In genomic region chr4:24266951-24267577, GRCh38 we compare ENCODE assay signal across 22 cellular contexts.
DNase-seq lines count a peak whose midpoint lies in the region; ATAC-seq and TF ChIP-seq lines count a peak whose summit lies in the region.
"Had no signal": no experiment of that assay in that cellular context is flagged by ENCODE, and none has a peak within 500 bp of the region (broad histone marks: within the 10 kb centered on the region; RNA-seq: fewer than 3 reads in every experiment).

No MANE protein-coding gene starts in this region.

- intact Hi-C loops in MCF 10A (cut with micrococcal nuclease) (no loop called here), mammary epithelial cell (cut with micrococcal nuclease) (no loop called here), upper lobe of right lung (cut with DNase I) (no loop called here), heart right ventricle (cut with DNase I) (no loop called here)

- in situ Hi-C loops in mammary epithelial cell (cut with MboI; ENCODE audit: low sequenced_read_pairs in 2 of 2), result no loop called here

- peak; percentile 42 for ATAC-seq in upper lobe of right lung
- ATAC-seq in activated CD8-positive, alpha-beta T cell treated with anti-CD3 and anti-CD28 coated beads, Interleukin-2, amount 10 ng/mL, durations not matched to agents 7 days and 5 days, result no peak
- no peak for ATAC-seq in heart right ventricle
- ATAC-seq: stimulated activated effector memory CD8-positive, alpha-beta T cell treated with anti-CD3 and anti-CD28 coated beads, Interleukin-12 subunit alpha, Interleukin-12 subunit beta, amount 100 ng/mL, for 72 hours had no signal

- H3K4me1 Mint-ChIP-seq in MCF 10A (ENCODE audit: insufficient read depth, unreplicated experiment), result peaks cover 12% of the 10 kb centered on the region
- no peaks in the 10 kb centered on the region for H3K4me1 Mint-ChIP-seq in activated CD8-positive, alpha-beta T cell treated with anti-CD3 and anti-CD28 coated beads, Interleukin-2, amount 10 ng/mL, durations not matched to agents 7 days and 5 days (ENCODE audit: low read depth)
- H3K4me1 Mint-ChIP-seq: immature natural killer cell; stimulated activated effector memory CD8-positive, alpha-beta T cell treated with anti-CD3 and anti-CD28 coated beads, Interleukin-12 subunit alpha, Interleukin-12 subunit beta, amount 100 ng/mL, for 72 hours had no signal

- H3K4me1 ChIP-seq in mammary epithelial cell (ENCODE audit: insufficient read depth, low read length), result no peaks in the 10 kb centered on the region
- no peaks in the 10 kb centered on the region for H3K4me1 ChIP-seq in upper lobe of right lung
- H3K4me1 ChIP-seq in heart right ventricle, result peaks cover 0 to 3% (median 0%) of the 10 kb centered on the region in 9 donors
- H3K4me1 ChIP-seq: ascending aorta had no signal

- peak; percentile 36 for DNase-seq in MCF 10A (ENCODE audit: unreplicated experiment)
- DNase-seq in mammary epithelial cell, result no peak
- DNase-seq in choroid plexus epithelial cell (ENCODE audit: low read depth), result peak; percentile 16
- peak; percentile 7 for DNase-seq in kidney glomerular epithelial cell (lab: John Stamatoyannopoulos, UW)
- DNase-seq in upper lobe of right lung, result no peak
- no peak for DNase-seq in NCI-H187 treated with DMSO at 0.1 percent for 48 hours (lab: John Stamatoyannopoulos, UW)
- DNase-seq in activated CD8-positive, alpha-beta T cell treated with anti-CD3 and anti-CD28 coated beads, Interleukin-2, amount 10 ng/mL, durations not matched to agents 7 days and 5 days, result no peak
- no peak for DNase-seq in heart right ventricle
- DNase-seq: activated naive CD4-positive, alpha-beta T cell treated with anti-CD3 and anti-CD28 coated beads for 36 hours; activated T-cell treated with anti-CD3 and anti-CD28 coated beads for 4 hours; C1 segment of cervical spinal cord; DMS 273 treated with DMSO at 0.1 percent for 48 hours; immature natural killer cell; NCI-H1436 treated with DMSO at 0.1 percent for 48 hours; NCI-H446; NK-92 treated with Interleukin-12 subunit alpha and Interleukin-12 subunit beta, amount 100 ng/mL, for 24 hours; stimulated activated CD4-positive, alpha-beta T cell treated with anti-CD3 and anti-CD28 coated beads, Interleukin-12 subunit alpha, Interleukin-12 subunit beta, amount 100 ng/mL, for 4 hours had no signal

- WGBS in mammary epithelial cell (ENCODE audit: low coverage, missing lambda C conversion rate), result 34% methylated on average over 4 of the region's 4 CpGs
- 63 to 78% methylated on average over 4 of the region's 4 CpGs for WGBS in heart right ventricle, 2 donors

- H4K20me1 ChIP-seq in mammary epithelial cell (ENCODE audit: insufficient read depth, low read length), result no peaks in the 10 kb centered on the region

- H3K79me2 ChIP-seq in mammary epithelial cell (ENCODE audit: insufficient read depth, low read length), result no peaks in the 10 kb centered on the region

- no peaks in the 10 kb centered on the region for H3K36me3 ChIP-seq in mammary epithelial cell (ENCODE audit: insufficient read depth, low read length)
- H3K36me3 ChIP-seq in upper lobe of right lung, result no peaks in the 10 kb centered on the region
- H3K36me3 ChIP-seq in heart right ventricle, result no peaks in the 10 kb centered on the region
- H3K36me3 ChIP-seq: ascending aorta, neural progenitor cell had no signal

- no peak overlapping the region for H3K4me3 Mint-ChIP-seq in MCF 10A (ENCODE audit: unreplicated experiment)
- H3K4me3 Mint-ChIP-seq in activated CD8-positive, alpha-beta T cell treated with anti-CD3 and anti-CD28 coated beads, Interleukin-2, amount 10 ng/mL, durations not matched to agents 7 days and 5 days, result no peak overlapping the region
- H3K4me3 Mint-ChIP-seq: activated naive CD4-positive, alpha-beta T cell treated with anti-CD3 and anti-CD28 coated beads for 36 hours; immature natural killer cell; neural progenitor cell; stimulated activated effector memory CD8-positive, alpha-beta T cell treated with anti-CD3 and anti-CD28 coated beads, Interleukin-12 subunit alpha, Interleukin-12 subunit beta, amount 100 ng/mL, for 72 hours had no signal

- no peaks in the 10 kb centered on the region for H3K36me3 Mint-ChIP-seq in MCF 10A (ENCODE audit: insufficient read depth, unreplicated experiment)
- no peaks in the 10 kb centered on the region for H3K36me3 Mint-ChIP-seq in activated CD8-positive, alpha-beta T cell treated with anti-CD3 and anti-CD28 coated beads, Interleukin-2, amount 10 ng/mL, durations not matched to agents 7 days and 5 days (ENCODE audit: low read depth)
- H3K36me3 Mint-ChIP-seq: immature natural killer cell; neural progenitor cell; stimulated activated effector memory CD8-positive, alpha-beta T cell treated with anti-CD3 and anti-CD28 coated beads, Interleukin-12 subunit alpha, Interleukin-12 subunit beta, amount 100 ng/mL, for 72 hours had no signal

- H3K9me3 Mint-ChIP-seq in MCF 10A (ENCODE audit: unreplicated experiment), result no peaks in the 10 kb centered on the region
- H3K9me3 Mint-ChIP-seq in activated CD8-positive, alpha-beta T cell treated with anti-CD3 and anti-CD28 coated beads, Interleukin-2, amount 10 ng/mL, durations not matched to agents 7 days and 5 days (ENCODE audit: insufficient read depth), result no peaks in the 10 kb centered on the region
- H3K9me3 Mint-ChIP-seq: activated naive CD4-positive, alpha-beta T cell treated with anti-CD3 and anti-CD28 coated beads for 36 hours had no signal

- POLR2A ChIA-PET in MCF 10A (lab: Yijun Ruan, JAX), result no interaction called here
- POLR2A ChIA-PET in activated CD8-positive, alpha-beta T cell treated with anti-CD3 and anti-CD28 coated beads, Interleukin-2, amount 10 ng/mL, durations not matched to agents 7 days and 5 days (lab: Charles Lee), result interaction anchor here (0.6 kb wide), 1 partner anchor 175 kb away, joined by 4 read pairs; no protein-coding TSS in a partner anchor

- dilution Hi-C loops in mammary epithelial cell (cut with HindIII; ENCODE audit: low sequenced_read_pairs), result no loop called here

- H3K9me3 ChIP-seq in mammary epithelial cell (replicated peaks; ENCODE audit: insufficient read depth, low read length) (no peaks in the 10 kb centered on the region), upper lobe of right lung (no peaks in the 10 kb centered on the region), heart right ventricle (no peaks in the 10 kb centered on the region)
- H3K9me3 ChIP-seq: ascending aorta had no signal

- H3K4me3 ChIP-seq in mammary epithelial cell (replicated peaks in 1 of 3; ENCODE audit: insufficient read depth in 1 of 3, low read depth in 2 of 3, low read length in 3 of 3) (no peak overlapping the region), choroid plexus epithelial cell (ENCODE audit: low read depth, low read length) (no peak overlapping the region), upper lobe of right lung (no peak overlapping the region), heart right ventricle (no peak overlapping the region)
- H3K4me3 ChIP-seq: ascending aorta, coronary artery, neural progenitor cell had no signal

- H3K4me2 ChIP-seq in mammary epithelial cell (ENCODE audit: insufficient read depth, low read depth, low read length), result no peak overlapping the region
- H3K4me2 ChIP-seq: neural progenitor cell had no signal

- H3K27ac Mint-ChIP-seq in MCF 10A (ENCODE audit: low read depth, unreplicated experiment), result peak overlapping the region; percentile 54
- no peak overlapping the region for H3K27ac Mint-ChIP-seq in activated CD8-positive, alpha-beta T cell treated with anti-CD3 and anti-CD28 coated beads, Interleukin-2, amount 10 ng/mL, durations not matched to agents 7 days and 5 days
- H3K27ac Mint-ChIP-seq: activated naive CD4-positive, alpha-beta T cell treated with anti-CD3 and anti-CD28 coated beads for 36 hours; immature natural killer cell; stimulated activated effector memory CD8-positive, alpha-beta T cell treated with anti-CD3 and anti-CD28 coated beads, Interleukin-12 subunit alpha, Interleukin-12 subunit beta, amount 100 ng/mL, for 72 hours had no signal

- H3K27me3 Mint-ChIP-seq in MCF 10A (ENCODE audit: insufficient read depth, unreplicated experiment), result no peaks in the 10 kb centered on the region
- no peaks in the 10 kb centered on the region for H3K27me3 Mint-ChIP-seq in activated CD8-positive, alpha-beta T cell treated with anti-CD3 and anti-CD28 coated beads, Interleukin-2, amount 10 ng/mL, durations not matched to agents 7 days and 5 days (ENCODE audit: low read depth)

- no peak overlapping the region for H3K9ac ChIP-seq in mammary epithelial cell (ENCODE audit: insufficient read depth, low read length)
- H3K9ac ChIP-seq: neural progenitor cell had no signal

- no peaks in the 10 kb centered on the region for H3K27me3 ChIP-seq in mammary epithelial cell (ENCODE audit: insufficient read depth, low read length)
- no peaks in the 10 kb centered on the region for H3K27me3 ChIP-seq in upper lobe of right lung
- no peaks in the 10 kb centered on the region for H3K27me3 ChIP-seq in heart right ventricle
- H3K27me3 ChIP-seq: ascending aorta, neural progenitor cell had no signal

- no peak overlapping the region for H2AFZ ChIP-seq in mammary epithelial cell (ENCODE audit: low read depth, low read length)
- H2AFZ ChIP-seq: neural progenitor cell had no signal

- BruUV-seq in MCF 10A (replicated peaks; lab: Mats Ljungman, UMichigan), result no TSS peak
- no TSS peak for BruUV-seq in mammary epithelial cell (replicated peaks; lab: Mats Ljungman, UMichigan)

- CTCF ChIA-PET in MCF 10A (lab: Yijun Ruan, JAX) (no interaction called here), mammary epithelial cell (lab: Charles Lee; ENCODE audit: low non-redundant PET) (no interaction called here)
- CTCF ChIA-PET in activated CD8-positive, alpha-beta T cell treated with anti-CD3 and anti-CD28 coated beads, Interleukin-2, amount 10 ng/mL, durations not matched to agents 7 days and 5 days (lab: Charles Lee), result no interaction called here

- no peak for TF ChIP-seq CTCF in MCF 10A (IDR thresholded peaks at IDR 0.05; ENCODE audit: unreplicated experiment)
- TF ChIP-seq CTCF in mammary epithelial cell (conservative IDR thresholded peaks at IDR 0.05 in 1 of 2, IDR thresholded peaks at IDR 0.05 in 1 of 2; ENCODE audit: extremely low read depth in 1 of 2, insufficient read depth in 1 of 2, low read depth in 1 of 2, low read length in 2 of 2), result no peak
- TF ChIP-seq CTCF in choroid plexus epithelial cell (conservative IDR thresholded peaks at IDR 0.05; ENCODE audit: low read depth, low read length), result no peak
- TF ChIP-seq CTCF in upper lobe of right lung (IDR thresholded peaks at IDR 0.05), result no peak
- TF ChIP-seq CTCF in heart right ventricle (IDR thresholded peaks at IDR 0.05), result no peak

- H3K27ac ChIP-seq in mammary epithelial cell (ENCODE audit: insufficient read depth, low read depth, low read length) (no peak overlapping the region), upper lobe of right lung (no peak overlapping the region), heart right ventricle (no peak overlapping the region)
- H3K27ac ChIP-seq: 22Rv1, ascending aorta, coronary artery, neural progenitor cell had no signal

Comparison
In these comparisons a context has a peak if more than half of its experiments do, and no peak if none do; other contexts are left out.
1. DNase-seq: peak in MCF 10A (single experiment), choroid plexus epithelial cell (single experiment) and kidney glomerular epithelial cell (single experiment); none in mammary epithelial cell (single experiment), upper lobe of right lung (single experiment), NCI-H187 treated with DMSO at 0.1 percent for 48 hours (single experiment), activated CD8-positive, alpha-beta T cell treated with anti-CD3 and anti-CD28 coated beads, Interleukin-2, amount 10 ng/mL, durations not matched to agents 7 days and 5 days (single experiment) and heart right ventricle (0 of 2).